17 cellular contexts compared by ENCODE assay signal in the genomic region with DNA sequence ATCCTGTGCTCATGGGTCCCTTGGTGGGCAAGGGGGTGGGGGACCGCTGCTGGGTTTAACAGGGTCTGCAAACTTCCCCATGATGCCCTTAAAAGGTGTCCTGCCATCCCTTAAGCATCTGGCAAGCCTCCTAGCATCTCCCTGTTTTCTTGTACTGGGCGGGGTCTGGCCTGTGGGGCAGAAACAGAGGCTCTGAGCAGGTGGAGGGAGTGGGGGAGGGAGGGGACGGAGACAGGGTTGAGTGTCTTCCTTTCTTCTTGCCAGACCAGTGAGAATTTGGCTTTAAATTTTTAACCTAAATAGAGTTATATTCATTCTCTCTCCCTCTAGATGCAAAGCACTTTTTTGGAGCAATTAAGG. TPM values are rescaled to one million over a fixed set of nuclear protein-coding genes. Genes with fewer than 3 reads are reported as not detected.
DNase-seq lines count a peak whose midpoint lies in the region; ATAC-seq and TF ChIP-seq lines count a peak whose summit lies in the region.
"Had no signal": no experiment of that assay in that cellular context is flagged by ENCODE, and none has a peak within 500 bp of the region (broad histone marks: within the 10 kb centered on the region; RNA-seq: fewer than 3 reads in every experiment).

No MANE protein-coding gene starts in this region.

- H3K27me3 Mint-ChIP-seq in WTC11 (ENCODE audit: low read depth) = no peaks in the 10 kb centered on the region
- H3K27me3 Mint-ChIP-seq in MCF 10A (ENCODE audit: insufficient read depth, unreplicated experiment) = no peaks in the 10 kb centered on the region

- no peak for TF ChIP-seq POLR2A in adrenal gland (IDR thresholded peaks at IDR 0.05)
- TF ChIP-seq POLR2A in body of pancreas (IDR thresholded peaks at IDR 0.05) = no peak

- H3K36me3 Mint-ChIP-seq in WTC11 = no peaks in the 10 kb centered on the region
- no peaks in the 10 kb centered on the region for H3K36me3 Mint-ChIP-seq in MCF 10A (ENCODE audit: insufficient read depth, unreplicated experiment)

- H3K4me3 ChIP-seq in rectal smooth muscle tissue (ENCODE audit: low read length) (no peak overlapping the region), adrenal gland (no peak overlapping the region), body of pancreas (no peak overlapping the region)
- H3K4me3 ChIP-seq: A549 had no signal

- DNase-seq in NCI-H2227 (lab: John Stamatoyannopoulos, UW; ENCODE audit: unreplicated experiment) = peak; percentile 8
- DNase-seq in NCI-H2227 treated with DMSO at 0.1 percent for 48 hours (lab: John Stamatoyannopoulos, UW) = no peak
- peak; percentile 38 for DNase-seq in WTC11 (ENCODE audit: low spot score)
- DNase-seq in left kidney (ENCODE audit: low read depth, low spot score) = peak; percentile 40
- no peak for DNase-seq in adrenal gland
- DNase-seq in body of pancreas = no peak
- no peak for DNase-seq in MCF 10A (ENCODE audit: unreplicated experiment)
- DNase-seq: AML-193; Caco-2; CD4-positive, alpha-beta T cell; GOT3; H7 had no signal

- intact Hi-C loops in adrenal gland (cut with DNase I) (no loop called here), body of pancreas (cut with DNase I) (no loop called here), MCF 10A (cut with micrococcal nuclease) (no loop called here)

- BruUV-seq in MCF 10A (replicated peaks; lab: Mats Ljungman, UMichigan) = no TSS peak

- H3K27me3 ChIP-seq in rectal smooth muscle tissue (ENCODE audit: control insufficient read depth, insufficient read depth, low read length) = no peaks in the 10 kb centered on the region
- H3K27me3 ChIP-seq in adrenal gland = no peaks in the 10 kb centered on the region
- H3K27me3 ChIP-seq in body of pancreas = no peaks in the 10 kb centered on the region

- POLR2A ChIA-PET in WTC11 (lab: Charles Lee) (no interaction called here), MCF 10A (lab: Yijun Ruan, JAX) (no interaction called here)

- H3K36me3 ChIP-seq in rectal smooth muscle tissue (ENCODE audit: control insufficient read depth, insufficient read depth, low read length) = no peaks in the 10 kb centered on the region
- no peaks in the 10 kb centered on the region for H3K36me3 ChIP-seq in adrenal gland (replicated peaks in 1 of 2)
- H3K36me3 ChIP-seq in body of pancreas (replicated peaks in 1 of 2; ENCODE audit: insufficient read depth in 1 of 2, low read depth in 2 of 2) = no peaks in the 10 kb centered on the region

- 69 to 89% (median 73%) methylated on average over 3 of the region's 3 CpGs for WGBS in adrenal gland, 4 donors
- WGBS in body of pancreas, 2 donors = 40 to 66% methylated on average over 3 of the region's 3 CpGs

- TF ChIP-seq CTCF in WTC11 (IDR thresholded peaks at IDR 0.05) = no peak
- no peak for TF ChIP-seq CTCF in adrenal gland (IDR thresholded peaks at IDR 0.05)
- no peak for TF ChIP-seq CTCF in body of pancreas (IDR thresholded peaks at IDR 0.05)
- TF ChIP-seq CTCF in MCF 10A (IDR thresholded peaks at IDR 0.05; ENCODE audit: unreplicated experiment) = no peak

- CTCF ChIA-PET in WTC11 (lab: Charles Lee) = interaction anchor here (0.7 to 2.9 kb wide), 4 partner anchors 16 to 443 kb away, joined by 3 to 11 read pairs (median 4); no protein-coding TSS in a partner anchor
- CTCF ChIA-PET in MCF 10A (lab: Yijun Ruan, JAX) = no interaction called here

- H3K9me3 Mint-ChIP-seq in WTC11 (no peaks in the 10 kb centered on the region), MCF 10A (ENCODE audit: unreplicated experiment) (no peaks in the 10 kb centered on the region)
- H3K9me3 Mint-ChIP-seq: CD4-positive, alpha-beta T cell had no signal

- H3K27ac Mint-ChIP-seq in WTC11 (no peak overlapping the region), MCF 10A (ENCODE audit: low read depth, unreplicated experiment) (no peak overlapping the region)
- H3K27ac Mint-ChIP-seq: CD4-positive, alpha-beta T cell had no signal

- H3K9me3 ChIP-seq in adrenal gland (replicated peaks in 1 of 3) = no peaks in the 10 kb centered on the region
- no peaks in the 10 kb centered on the region for H3K9me3 ChIP-seq in body of pancreas
- H3K9me3 ChIP-seq: A549, Caco-2 had no signal

- no peak overlapping the region for H3K9ac ChIP-seq in rectal smooth muscle tissue (ENCODE audit: low read length)

- H3K4me1 Mint-ChIP-seq in WTC11 = peaks cover 34% of the 10 kb centered on the region
- no peaks in the 10 kb centered on the region for H3K4me1 Mint-ChIP-seq in MCF 10A (ENCODE audit: insufficient read depth, unreplicated experiment)

- ATAC-seq in WTC11 (peak; percentile 86), body of pancreas (no peak)
- ATAC-seq: A549, HepG2 had no signal

- no peak overlapping the region for H3K4me3 Mint-ChIP-seq in WTC11
- H3K4me3 Mint-ChIP-seq in MCF 10A (ENCODE audit: unreplicated experiment) = no peak overlapping the region
- H3K4me3 Mint-ChIP-seq: CD4-positive, alpha-beta T cell had no signal

- H3K27ac ChIP-seq in rectal smooth muscle tissue (ENCODE audit: low read depth, low read length) (peak overlapping the region; percentile 33), adrenal gland (no peak overlapping the region), body of pancreas (no peak overlapping the region)
- H3K27ac ChIP-seq: 22Rv1, A549 had no signal

- peaks cover 6% of the 10 kb centered on the region for H3K4me1 ChIP-seq in rectal smooth muscle tissue (ENCODE audit: control insufficient read depth, insufficient read depth, low read length)
- no peaks in the 10 kb centered on the region for H3K4me1 ChIP-seq in adrenal gland (replicated peaks in 1 of 2)
- H3K4me1 ChIP-seq in body of pancreas = no peaks in the 10 kb centered on the region
- H3K4me1 ChIP-seq: A549, Caco-2 had no signal

TF ChIP-seq in WTC11, 78 proteins besides CTCF, POLR2A, EP300 and RAD21:
- TF ChIP-seq NFATC4 (CRISPR knock-in tag; IDR thresholded peaks at IDR 0.05) = no peak
- no peak for TF ChIP-seq GRHL2 (CRISPR knock-in tag; IDR thresholded peaks at IDR 0.05; ENCODE audit: insufficient replicate concordance, severe bottlenecking)
- no peak for TF ChIP-seq SOX15 (CRISPR knock-in tag; IDR thresholded peaks at IDR 0.05)
- TF ChIP-seq, protein P1, sequence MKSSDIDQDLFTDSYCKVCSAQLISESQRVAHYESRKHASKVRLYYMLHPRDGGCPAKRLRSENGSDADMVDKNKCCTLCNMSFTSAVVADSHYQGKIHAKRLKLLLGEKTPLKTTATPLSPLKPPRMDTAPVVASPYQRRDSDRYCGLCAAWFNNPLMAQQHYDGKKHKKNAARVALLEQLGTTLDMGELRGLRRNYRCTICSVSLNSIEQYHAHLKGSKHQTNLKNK (CRISPR knock-in tag; IDR thresholded peaks at IDR 0.05) = no peak
- no peak for TF ChIP-seq ZNF263 (CRISPR knock-in tag; IDR thresholded peaks at IDR 0.05; ENCODE audit: low read depth)
- TF ChIP-seq, protein P2, sequence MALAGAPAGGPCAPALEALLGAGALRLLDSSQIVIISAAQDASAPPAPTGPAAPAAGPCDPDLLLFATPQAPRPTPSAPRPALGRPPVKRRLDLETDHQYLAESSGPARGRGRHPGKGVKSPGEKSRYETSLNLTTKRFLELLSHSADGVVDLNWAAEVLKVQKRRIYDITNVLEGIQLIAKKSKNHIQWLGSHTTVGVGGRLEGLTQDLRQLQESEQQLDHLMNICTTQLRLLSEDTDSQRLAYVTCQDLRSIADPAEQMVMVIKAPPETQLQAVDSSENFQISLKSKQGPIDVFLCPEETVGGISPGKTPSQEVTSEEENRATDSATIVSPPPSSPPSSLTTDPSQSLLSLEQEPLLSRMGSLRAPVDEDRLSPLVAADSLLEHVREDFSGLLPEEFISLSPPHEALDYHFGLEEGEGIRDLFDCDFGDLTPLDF (CRISPR knock-in tag; IDR thresholded peaks at IDR 0.05) = no peak
- TF ChIP-seq, protein P3, sequence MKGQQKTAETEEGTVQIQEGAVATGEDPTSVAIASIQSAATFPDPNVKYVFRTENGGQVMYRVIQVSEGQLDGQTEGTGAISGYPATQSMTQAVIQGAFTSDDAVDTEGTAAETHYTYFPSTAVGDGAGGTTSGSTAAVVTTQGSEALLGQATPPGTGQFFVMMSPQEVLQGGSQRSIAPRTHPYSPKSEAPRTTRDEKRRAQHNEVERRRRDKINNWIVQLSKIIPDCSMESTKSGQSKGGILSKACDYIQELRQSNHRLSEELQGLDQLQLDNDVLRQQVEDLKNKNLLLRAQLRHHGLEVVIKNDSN (CRISPR knock-in tag; IDR thresholded peaks at IDR 0.05) = no peak
- no peak for TF ChIP-seq FOXK1 (CRISPR knock-in tag; IDR thresholded peaks at IDR 0.05)
- TF ChIP-seq, protein P4, sequence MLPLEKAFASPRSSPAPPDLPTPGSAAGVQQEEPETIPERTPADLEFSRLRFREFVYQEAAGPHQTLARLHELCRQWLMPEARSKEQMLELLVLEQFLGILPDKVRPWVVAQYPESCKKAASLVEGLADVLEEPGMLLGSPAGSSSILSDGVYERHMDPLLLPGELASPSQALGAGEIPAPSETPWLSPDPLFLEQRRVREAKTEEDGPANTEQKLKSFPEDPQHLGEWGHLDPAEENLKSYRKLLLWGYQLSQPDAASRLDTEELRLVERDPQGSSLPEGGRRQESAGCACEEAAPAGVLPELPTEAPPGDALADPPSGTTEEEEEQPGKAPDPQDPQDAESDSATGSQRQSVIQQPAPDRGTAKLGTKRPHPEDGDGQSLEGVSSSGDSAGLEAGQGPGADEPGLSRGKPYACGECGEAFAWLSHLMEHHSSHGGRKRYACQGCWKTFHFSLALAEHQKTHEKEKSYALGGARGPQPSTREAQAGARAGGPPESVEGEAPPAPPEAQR (CRISPR knock-in tag; IDR thresholded peaks at IDR 0.05) = no peak
- TF ChIP-seq TEAD4 (CRISPR knock-in tag; IDR thresholded peaks at IDR 0.05) = no peak

RNA-seq across cellular contexts. Expression of a gene that starts 25.1 kb away (rescaled TPM):
- total RNA-seq in WTC11 (2021) (28.0 to 30.5 TPM (median 28.5 TPM) in 3 replicates), adrenal gland (10 to 100 TPM in 4 of 8 donors, 1 to 10 TPM in 3, under 1 TPM in 1; 0.18 to 16.4 (median 9.9) TPM), body of pancreas (1 to 10 TPM in 1 of 2 donors, under 1 TPM in 1; 0.33 to 2.1 TPM), MCF 10A (2022) (not detected in 2 replicates)
- polyA plus RNA-seq in adrenal gland = 10 to 100 TPM in 1 of 3 donors, 1 to 10 TPM in 2; 3.3 to 10.7 (median 4.3) TPM
- total RNA-seq: Caco-2; CD4-positive, alpha-beta T cell; HepG2 had no signal
- polyA plus RNA-seq: A549, BJ, HepG2 had no signal

Comparison
In these comparisons a context has a peak if more than half of its experiments do, and no peak if none do; other contexts are left out.
1. DNase-seq: peak in NCI-H2227 (single experiment), WTC11 (single experiment) and left kidney (single experiment); none in NCI-H2227 treated with DMSO at 0.1 percent for 48 hours (single experiment), adrenal gland (0 of 7), body of pancreas (0 of 4) and MCF 10A (single experiment).